In genomic region chr7:142560770-142561169, GRCh38 we compare ENCODE assay signal across 7 cellular contexts.
DNase-seq lines count a peak whose midpoint lies in the region; ATAC-seq and TF ChIP-seq lines count a peak whose summit lies in the region.
"Not testable (repeated sequence)": the region's sequence is repeated elsewhere in the genome, so short reads cannot be mapped to it uniquely, and the experiment has no call there.

No MANE protein-coding gene starts in this region.

- CTCF ChIA-PET in T-cell (lab: Charles Lee): interaction anchor here in 1 of 2 donors (1.0 kb wide), 1 partner anchor 11 kb away, joined by 3 read pairs; no protein-coding TSS in a partner anchor
- CTCF ChIA-PET in activated CD4-positive, alpha-beta memory T cell treated with anti-CD3 and anti-CD28 coated beads, Interleukin-2, amount 10 ng/mL, durations not matched to agents 7 days and 5 days (lab: Charles Lee): not testable (repeated sequence)

- intact Hi-C loops in activated T-helper 2 cell treated with anti-CD3 and anti-CD28 coated beads, Interferon-gamma antibody, Interleukin-2, Interleukin-4, amounts not matched to agents 10 μg/mL and 5 μg/mL and 100 μg/mL, durations not matched to agents 14 hours and 24 hours and 36 hours (cut with micrococcal nuclease): not testable (repeated sequence)

- not testable (repeated sequence) for H3K4me1 Mint-ChIP-seq in T-cell; activated T-helper 2 cell treated with anti-CD3 and anti-CD28 coated beads, Interferon-gamma antibody, Interleukin-2, Interleukin-4, amounts not matched to agents 10 μg/mL and 5 μg/mL and 100 μg/mL, durations not matched to agents 14 hours and 24 hours and 36 hours (ENCODE audit: low read depth); activated naive CD8-positive, alpha-beta T cell treated with anti-CD3 and anti-CD28 coated beads for 36 hours
- H3K4me1 Mint-ChIP-seq in activated CD4-positive, alpha-beta memory T cell treated with anti-CD3 and anti-CD28 coated beads, Interleukin-2, amount 10 ng/mL, durations not matched to agents 7 days and 5 days: peaks cover 18% of the 10 kb centered on the region

- H3K4me1 ChIP-seq in DND-41 (ENCODE audit: insufficient read depth, low read length): peaks cover 86% of the 10 kb centered on the region
- H3K4me1 ChIP-seq in fibroblast of lung (ENCODE audit: control insufficient read depth, extremely low read depth, insufficient read depth, low read length): peaks cover 45% of the 10 kb centered on the region

- H3K27ac ChIP-seq in DND-41 (ENCODE audit: low read length): peak overlapping the region; percentile 39; the same call in 1 of the 2 replicates
- peak overlapping the region; percentile 24 for H3K27ac ChIP-seq in fibroblast of lung (ENCODE audit: insufficient read depth, low read length)

- TF ChIP-seq CTCF in DND-41 (IDR thresholded peaks at IDR 0.05; ENCODE audit: borderline replicate concordance, extremely low read depth, low read length, poor library complexity, severe bottlenecking); fibroblast of lung (conservative IDR thresholded peaks at IDR 0.05 in 1 of 2, IDR thresholded peaks at IDR 0.05 in 1 of 2; ENCODE audit: low read depth in 1 of 2, low read length in 2 of 2): not testable (repeated sequence)

- not testable (repeated sequence) for H3K9ac ChIP-seq in DND-41 (ENCODE audit: low read depth, low read length); fibroblast of lung (ENCODE audit: insufficient read depth, low read length)

- POLR2A ChIA-PET in T-cell (lab: Charles Lee); activated CD4-positive, alpha-beta memory T cell treated with anti-CD3 and anti-CD28 coated beads, Interleukin-2, amount 10 ng/mL, durations not matched to agents 7 days and 5 days (lab: Charles Lee): not testable (repeated sequence)

- H3K36me3 Mint-ChIP-seq in T-cell; activated CD4-positive, alpha-beta memory T cell treated with anti-CD3 and anti-CD28 coated beads, Interleukin-2, amount 10 ng/mL, durations not matched to agents 7 days and 5 days (ENCODE audit: low read depth); activated T-helper 2 cell treated with anti-CD3 and anti-CD28 coated beads, Interferon-gamma antibody, Interleukin-2, Interleukin-4, amounts not matched to agents 10 μg/mL and 5 μg/mL and 100 μg/mL, durations not matched to agents 14 hours and 24 hours and 36 hours (ENCODE audit: low read depth); activated naive CD8-positive, alpha-beta T cell treated with anti-CD3 and anti-CD28 coated beads for 36 hours: not testable (repeated sequence)

- not testable (repeated sequence) for H3K27me3 ChIP-seq in DND-41 (ENCODE audit: insufficient read depth, low read length, poor library complexity); fibroblast of lung (ENCODE audit: control insufficient read depth, insufficient read depth, low read length)

- not testable (repeated sequence) for DNase-seq in DND-41; T-cell; activated CD4-positive, alpha-beta memory T cell treated with anti-CD3 and anti-CD28 coated beads, Interleukin-2, amount 10 ng/mL, durations not matched to agents 7 days and 5 days; activated T-helper 2 cell treated with anti-CD3 and anti-CD28 coated beads, Interferon-gamma antibody, Interleukin-2, Interleukin-4, amounts not matched to agents 10 μg/mL and 5 μg/mL and 100 μg/mL, durations not matched to agents 14 hours and 24 hours and 36 hours (ENCODE audit: low spot score); activated naive CD8-positive, alpha-beta T cell treated with anti-CD3 and anti-CD28 coated beads for 36 hours; fibroblast of lung (ENCODE audit: low read depth in 2 of 2)
- DNase-seq in Kasumi-1 (lab: John Stamatoyannopoulos, UW): peak; percentile 94 to 95

- not testable (repeated sequence) for H3K9me3 Mint-ChIP-seq in T-cell; activated CD4-positive, alpha-beta memory T cell treated with anti-CD3 and anti-CD28 coated beads, Interleukin-2, amount 10 ng/mL, durations not matched to agents 7 days and 5 days; activated T-helper 2 cell treated with anti-CD3 and anti-CD28 coated beads, Interferon-gamma antibody, Interleukin-2, Interleukin-4, amounts not matched to agents 10 μg/mL and 5 μg/mL and 100 μg/mL, durations not matched to agents 14 hours and 24 hours and 36 hours; activated naive CD8-positive, alpha-beta T cell treated with anti-CD3 and anti-CD28 coated beads for 36 hours

- not testable (repeated sequence) for H4K20me1 ChIP-seq in DND-41 (ENCODE audit: insufficient read depth, low read length); fibroblast of lung (ENCODE audit: control insufficient read depth, extremely low read depth, insufficient read depth, low read length)

- not testable (repeated sequence) for H3K9me3 ChIP-seq in DND-41 (ENCODE audit: insufficient read depth, low read length, severe bottlenecking); fibroblast of lung (ENCODE audit: control insufficient read depth, insufficient read depth, low read depth, low read length)

- H3K27me3 Mint-ChIP-seq in T-cell: peaks cover 6 to 11% of the 10 kb centered on the region in 2 donors
- H3K27me3 Mint-ChIP-seq in activated CD4-positive, alpha-beta memory T cell treated with anti-CD3 and anti-CD28 coated beads, Interleukin-2, amount 10 ng/mL, durations not matched to agents 7 days and 5 days; activated naive CD8-positive, alpha-beta T cell treated with anti-CD3 and anti-CD28 coated beads for 36 hours: not testable (repeated sequence)
- peaks cover 12% of the 10 kb centered on the region for H3K27me3 Mint-ChIP-seq in activated T-helper 2 cell treated with anti-CD3 and anti-CD28 coated beads, Interferon-gamma antibody, Interleukin-2, Interleukin-4, amounts not matched to agents 10 μg/mL and 5 μg/mL and 100 μg/mL, durations not matched to agents 14 hours and 24 hours and 36 hours (ENCODE audit: low read depth)

- H3K4me3 Mint-ChIP-seq in T-cell: peak overlapping the region in 2 of 3 donors; percentile 39 to 44
- not testable (repeated sequence) for H3K4me3 Mint-ChIP-seq in activated CD4-positive, alpha-beta memory T cell treated with anti-CD3 and anti-CD28 coated beads, Interleukin-2, amount 10 ng/mL, durations not matched to agents 7 days and 5 days
- peak overlapping the region; percentile 11 for H3K4me3 Mint-ChIP-seq in activated T-helper 2 cell treated with anti-CD3 and anti-CD28 coated beads, Interferon-gamma antibody, Interleukin-2, Interleukin-4, amounts not matched to agents 10 μg/mL and 5 μg/mL and 100 μg/mL, durations not matched to agents 14 hours and 24 hours and 36 hours (ENCODE audit: low read depth)
- H3K4me3 Mint-ChIP-seq in activated naive CD8-positive, alpha-beta T cell treated with anti-CD3 and anti-CD28 coated beads for 36 hours: peak overlapping the region; percentile 37

- not testable (repeated sequence) for H3K4me3 ChIP-seq in DND-41 (ENCODE audit: low read depth in 1 of 2, low read length in 2 of 2); fibroblast of lung (replicated peaks in 1 of 4; ENCODE audit: control extremely low read depth in 1 of 4, insufficient read depth in 1 of 4, low read depth in 3 of 4, low read length in 4 of 4)

- H3K27ac Mint-ChIP-seq in T-cell: peak overlapping the region in 1 of 2 donors; percentile 11
- peak overlapping the region; percentile 6 for H3K27ac Mint-ChIP-seq in activated CD4-positive, alpha-beta memory T cell treated with anti-CD3 and anti-CD28 coated beads, Interleukin-2, amount 10 ng/mL, durations not matched to agents 7 days and 5 days
- not testable (repeated sequence) for H3K27ac Mint-ChIP-seq in activated T-helper 2 cell treated with anti-CD3 and anti-CD28 coated beads, Interferon-gamma antibody, Interleukin-2, Interleukin-4, amounts not matched to agents 10 μg/mL and 5 μg/mL and 100 μg/mL, durations not matched to agents 14 hours and 24 hours and 36 hours
- peak overlapping the region; percentile 42 for H3K27ac Mint-ChIP-seq in activated naive CD8-positive, alpha-beta T cell treated with anti-CD3 and anti-CD28 coated beads for 36 hours

- H3K36me3 ChIP-seq in DND-41 (ENCODE audit: insufficient read depth, low read length); fibroblast of lung (ENCODE audit: control insufficient read depth, insufficient read depth, low read length): not testable (repeated sequence)

- peak; percentile 51; the same call in 2 of the 3 replicates for ATAC-seq in DND-41 (ENCODE audit: insufficient read depth, low read depth)
- not testable (repeated sequence) for ATAC-seq in T-cell (replicated peaks in 1 of 4)

- H3K79me2 ChIP-seq in DND-41 (ENCODE audit: insufficient read depth, low read length); fibroblast of lung (ENCODE audit: control insufficient read depth, insufficient read depth, low read length): not testable (repeated sequence)

- not testable (repeated sequence) for H2AFZ ChIP-seq in DND-41 (ENCODE audit: low read depth, low read length); fibroblast of lung (ENCODE audit: low read length)

- not testable (repeated sequence) for H3K4me2 ChIP-seq in DND-41 (ENCODE audit: insufficient read depth, low read length); fibroblast of lung (ENCODE audit: extremely low read depth, insufficient read depth, low read length)
